ENCODE assay signal across 9 cellular contexts in the genomic region with DNA sequence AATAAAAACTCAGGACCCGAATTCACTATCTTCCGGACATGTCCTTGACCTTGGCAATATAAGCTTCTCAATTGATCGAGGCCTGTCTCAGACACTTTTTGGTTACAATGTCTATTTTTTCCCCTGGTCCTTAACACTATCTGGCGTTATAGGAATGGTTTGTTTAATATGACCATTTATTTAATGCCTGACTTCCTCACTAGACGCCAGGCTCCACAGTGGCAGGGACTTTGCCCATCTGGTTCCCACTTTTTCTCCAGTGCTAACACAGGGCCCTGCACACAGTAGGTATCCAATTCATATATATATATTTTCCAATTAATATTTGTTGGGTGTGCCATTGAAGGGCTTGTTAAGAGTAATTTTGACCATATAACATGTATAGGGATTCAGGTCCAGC.
"Had no signal": no experiment of that assay in that cellular context is flagged by ENCODE, and none has a peak within 500 bp of the region (broad histone marks: within the 10 kb centered on the region; RNA-seq: fewer than 3 reads in every experiment).

No MANE protein-coding gene starts in this region.

- ATAC-seq: HCT116, K562 had no signal

- H3K36me3 ChIP-seq: HAP-1 had no signal

- H3K27ac ChIP-seq: GM23248, HL-60 had no signal

- H3K9me3 ChIP-seq: HAP-1 had no signal

- FAIRE-seq: K562 had no signal

- H3K4me1 ChIP-seq: HAP-1 had no signal

- DNase-seq: GM23248, GOT3, H7, HFFc6, IMR-90 had no signal

- H3K4me3 ChIP-seq: GM23248, HAP-1, K562 had no signal
